ENCODE assay signal across 7 cellular contexts in genomic region chr16:29300030-29300491, GRCh38.
DNase-seq lines count a peak whose midpoint lies in the region; TF ChIP-seq lines count a peak whose summit lies in the region.
"Not testable (repeated sequence)": the region's sequence is repeated elsewhere in the genome, so short reads cannot be mapped to it uniquely, and the experiment has no call there.

No MANE protein-coding gene starts in this region.

- not testable (repeated sequence) for H2BK5ac ChIP-seq in mesenchymal stem cell (ENCODE audit: low read depth, low read length, poor library complexity, severe bottlenecking)

- intact Hi-C loops in esophagus squamous epithelium (cut with DNase I); left ventricle myocardium inferior (cut with micrococcal nuclease): not testable (repeated sequence)

- not testable (repeated sequence) for TF ChIP-seq CTCF in esophagus squamous epithelium (IDR thresholded peaks at IDR 0.05); left ventricle myocardium inferior (IDR thresholded peaks at IDR 0.05; ENCODE audit: borderline replicate concordance)

- H3K27me3 ChIP-seq in adipocyte (replicated peaks; ENCODE audit: control insufficient read depth, insufficient read depth, low read length); esophagus squamous epithelium; left ventricle myocardium inferior (ENCODE audit: low read depth); mesenchymal stem cell (ENCODE audit: control insufficient read depth in 1 of 2, insufficient read depth in 1 of 2, low read length in 2 of 2); skeletal muscle tissue (ENCODE audit: control insufficient read depth in 3 of 3, insufficient read depth in 3 of 3, low read length in 3 of 3): not testable (repeated sequence)

- not testable (repeated sequence) for H3K4ac ChIP-seq in mesenchymal stem cell (ENCODE audit: low read depth in 1 of 2, low read length in 2 of 2)

- peak overlapping the region; percentile 81 for H3K9ac ChIP-seq in adipocyte (ENCODE audit: low read length)
- H3K9ac ChIP-seq in mesenchymal stem cell (ENCODE audit: low read length), result peak overlapping the region; percentile 81
- H3K9ac ChIP-seq in skeletal muscle tissue (ENCODE audit: low read depth in 1 of 3, low read length in 3 of 3), result not testable (repeated sequence)

- not testable (repeated sequence) for H2BK120ac ChIP-seq in mesenchymal stem cell (ENCODE audit: low read depth, low read length)

- 26 to 36% methylated on average over 7 of the region's 7 CpGs for WGBS in esophagus squamous epithelium, 2 donors
- WGBS in mesenchymal stem cell, result 83% methylated on average over 5 of the region's 7 CpGs

- not testable (repeated sequence) for H3K9me3 ChIP-seq in adipocyte (ENCODE audit: control insufficient read depth, low read length); esophagus squamous epithelium; left ventricle myocardium inferior (replicated peaks); mesenchymal stem cell (ENCODE audit: control insufficient read depth, low read length); skeletal muscle tissue (ENCODE audit: control insufficient read depth in 3 of 3, low read length in 3 of 3)

- DNase-seq in GF-D8 (lab: John Stamatoyannopoulos, UW), result peak; percentile 79
- DNase-seq in NK-92 treated with Interleukin-12 subunit alpha and Interleukin-12 subunit beta, amount 100 ng/mL, for 24 hours (lab: John Stamatoyannopoulos, UW), result peak; percentile 30
- DNase-seq in adipocyte (ENCODE audit: low read depth), result peak; percentile 32
- DNase-seq in esophagus squamous epithelium (lab: John Stamatoyannopoulos, UW); left ventricle myocardium inferior: not testable (repeated sequence)
- DNase-seq in mesenchymal stem cell, result peak; percentile 39

- not testable (repeated sequence) for H3K18ac ChIP-seq in mesenchymal stem cell (ENCODE audit: low read depth in 1 of 2, low read length in 2 of 2)

- H3K14ac ChIP-seq in mesenchymal stem cell (ENCODE audit: low read length in 2 of 2), result not testable (repeated sequence)

- not testable (repeated sequence) for H2BK15ac ChIP-seq in mesenchymal stem cell (ENCODE audit: low read depth, poor library complexity, severe bottlenecking)

- peak overlapping the region; percentile 57 for H3K4me3 ChIP-seq in adipocyte (ENCODE audit: low read length)
- H3K4me3 ChIP-seq in esophagus squamous epithelium; left ventricle myocardium inferior; skeletal muscle tissue (ENCODE audit: low read length in 3 of 3): not testable (repeated sequence)
- peak overlapping the region in 1 of 2 experiments; percentile 53 for H3K4me3 ChIP-seq in mesenchymal stem cell (ENCODE audit: insufficient read depth in 1 of 2, low read depth in 1 of 2, low read length in 2 of 2)

- H2BK12ac ChIP-seq in mesenchymal stem cell (ENCODE audit: low read length in 2 of 2), result peak overlapping the region in 1 of 2 experiments; percentile 48

- H3K79me1 ChIP-seq in mesenchymal stem cell (replicated peaks; ENCODE audit: low read length, poor library complexity, severe bottlenecking), result not testable (repeated sequence)

- H3K23ac ChIP-seq in mesenchymal stem cell (ENCODE audit: low read length in 2 of 2), result not testable (repeated sequence)

- H2AK5ac ChIP-seq in mesenchymal stem cell (ENCODE audit: low read length, severe bottlenecking), result not testable (repeated sequence)

- H3K27ac ChIP-seq in esophagus squamous epithelium (peak overlapping the region; percentile 31 to 59 (median 45)), left ventricle myocardium inferior (replicated peaks) (peak overlapping the region; percentile 73), skeletal muscle tissue (ENCODE audit: low read depth, low read length) (peak overlapping the region; percentile 25)
- not testable (repeated sequence) for H3K27ac ChIP-seq in mesenchymal stem cell (ENCODE audit: low read length, poor library complexity, severe bottlenecking)

- TF ChIP-seq POLR2A in esophagus squamous epithelium (IDR thresholded peaks at IDR 0.05), result not testable (repeated sequence)

- not testable (repeated sequence) for H3K4me2 ChIP-seq in mesenchymal stem cell (ENCODE audit: low read length, poor library complexity, severe bottlenecking)

- H3K4me1 ChIP-seq in adipocyte (ENCODE audit: control insufficient read depth, insufficient read depth, low read length) (peaks cover 13% of the 10 kb centered on the region), esophagus squamous epithelium (peaks cover 0 to 17% (median 8%) of the 10 kb centered on the region in 3 donors), left ventricle myocardium inferior (peaks cover 29% of the 10 kb centered on the region)
- H3K4me1 ChIP-seq in mesenchymal stem cell (ENCODE audit: control insufficient read depth, insufficient read depth, low read depth, low read length); skeletal muscle tissue (ENCODE audit: control insufficient read depth in 3 of 3, insufficient read depth in 3 of 3, low read length in 3 of 3): not testable (repeated sequence)

- H4K91ac ChIP-seq in mesenchymal stem cell (ENCODE audit: low read length), result not testable (repeated sequence)

- not testable (repeated sequence) for H3K36me3 ChIP-seq in adipocyte (ENCODE audit: control insufficient read depth, insufficient read depth, low read length, severe bottlenecking); esophagus squamous epithelium; mesenchymal stem cell (ENCODE audit: control insufficient read depth in 1 of 2, insufficient read depth in 2 of 2, low read depth in 1 of 2, low read length in 2 of 2); skeletal muscle tissue (ENCODE audit: control insufficient read depth in 3 of 3, insufficient read depth in 3 of 3, low read length in 3 of 3)
- H3K36me3 ChIP-seq in left ventricle myocardium inferior, result peaks cover 11% of the 10 kb centered on the region

- not testable (repeated sequence) for H4K8ac ChIP-seq in mesenchymal stem cell (ENCODE audit: low read length)

- H2AFZ ChIP-seq in mesenchymal stem cell (ENCODE audit: low read depth, low read length), result not testable (repeated sequence)
